In the genomic region with DNA sequence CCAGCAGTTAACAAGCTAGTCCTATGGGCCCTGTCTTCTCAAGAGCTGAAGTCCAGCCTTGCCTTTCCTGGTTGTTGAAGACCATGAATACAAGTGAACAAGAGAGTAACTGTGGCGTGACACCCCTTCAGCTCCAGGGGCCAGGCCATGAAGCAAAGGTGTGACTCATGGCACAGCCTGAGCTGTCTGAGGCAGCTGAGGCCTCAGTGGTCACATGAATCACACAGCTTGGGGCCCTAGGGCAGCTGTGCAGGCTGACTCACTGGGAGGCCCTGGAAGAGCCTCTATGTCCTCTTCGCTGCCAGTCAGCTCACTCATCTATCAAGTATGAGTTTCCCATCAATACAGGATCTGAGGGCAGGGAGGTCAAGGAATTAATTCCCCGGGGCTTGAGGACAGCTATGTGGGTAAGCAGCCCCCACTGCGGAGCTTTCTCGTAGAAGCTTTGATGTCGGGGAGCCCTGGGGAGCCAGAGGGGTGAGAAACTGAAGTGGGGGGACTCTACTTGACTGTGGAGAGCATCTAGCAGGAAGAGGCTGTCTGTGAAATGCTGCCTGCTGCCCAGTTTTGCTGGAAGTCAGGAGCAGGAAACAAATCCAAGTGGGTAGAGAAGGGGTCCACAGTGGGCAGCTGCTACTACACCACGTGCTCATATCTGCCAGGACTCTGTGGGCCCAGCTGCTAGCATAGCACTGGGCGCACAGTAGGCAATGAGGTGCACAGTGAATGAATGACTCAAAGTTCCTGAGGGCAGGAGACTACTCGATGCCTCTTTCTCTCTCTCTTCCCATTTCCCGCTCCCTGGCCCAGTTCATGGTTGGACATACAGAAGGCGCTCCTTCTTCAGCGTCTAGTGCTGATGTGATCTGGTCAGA, we compare ENCODE assay signal across 8 cellular contexts. TPM values are rescaled to one million over a fixed set of nuclear protein-coding genes. Genes with fewer than 3 reads are reported as not detected.
DNase-seq lines count a peak whose midpoint lies in the region; ATAC-seq and TF ChIP-seq lines count a peak whose summit lies in the region.

No MANE protein-coding gene starts in this region.

- H3K36me3 Mint-ChIP-seq in activated naive CD8-positive, alpha-beta T cell, result peaks cover 2% of the 10 kb centered on the region

- peak overlapping the region; percentile 97 for H3K27ac Mint-ChIP-seq in activated naive CD8-positive, alpha-beta T cell

- DNase-seq in Daoy (ENCODE audit: low read depth) (peak; percentile 100), left colon (peak in 1 of 2 donors; percentile 57), DMS114 treated with DMSO at 0.1 percent for 48 hours (lab: John Stamatoyannopoulos, UW; ENCODE audit: unreplicated experiment) (no peak), NCI-H2029 (lab: John Stamatoyannopoulos, UW) (no peak)
- DNase-seq in stimulated activated CD8-positive, alpha-beta memory T cell treated with anti-CD3 and anti-CD28 coated beads, Interleukin-4, amount 100 ng/mL, for 24 hours (ENCODE audit: low read depth), result peak; percentile 70

- no peaks in the 10 kb centered on the region for H3K27me3 Mint-ChIP-seq in activated naive CD8-positive, alpha-beta T cell

- intact Hi-C loops in left colon (cut with DNase I, micrococcal nuclease), result loop anchor here in 1 of 2 donors (10.0 kb wide), 1 partner anchor 129 kb away; a partner anchor contains a TSS

- peaks cover 31% of the 10 kb centered on the region for H3K4me1 Mint-ChIP-seq in activated naive CD8-positive, alpha-beta T cell (ENCODE audit: low read depth)

- H3K4me3 Mint-ChIP-seq in activated naive CD8-positive, alpha-beta T cell, result peak overlapping the region; percentile 74

- no peaks in the 10 kb centered on the region for H3K9me3 Mint-ChIP-seq in activated naive CD8-positive, alpha-beta T cell (ENCODE audit: low read depth)

- ATAC-seq in left colon, result peak; percentile 41
- no peak for ATAC-seq in HG03095 (IDR thresholded peaks at IDR 0.05; ENCODE audit: unreplicated experiment)

TF ChIP-seq in PFSK-1, 5 proteins besides CTCF, POLR2A, EP300 and RAD21:
- TF ChIP-seq FOXP2 (optimal IDR thresholded peaks at IDR 0.05; ENCODE audit: borderline replicate concordance, extremely low read depth, extremely low read length, insufficient read depth) (peak; percentile 72), SIN3A (IDR thresholded peaks at IDR 0.05; ENCODE audit: borderline replicate concordance, insufficient read depth, low read length) (no peak), TAF1 (IDR thresholded peaks at IDR 0.05; ENCODE audit: borderline replicate concordance, insufficient read depth, low read length) (no peak), POLR2AphosphoS5 (IDR thresholded peaks at IDR 0.05; ENCODE audit: low read depth, low read length) (no peak)
- TF ChIP-seq, protein P1, sequence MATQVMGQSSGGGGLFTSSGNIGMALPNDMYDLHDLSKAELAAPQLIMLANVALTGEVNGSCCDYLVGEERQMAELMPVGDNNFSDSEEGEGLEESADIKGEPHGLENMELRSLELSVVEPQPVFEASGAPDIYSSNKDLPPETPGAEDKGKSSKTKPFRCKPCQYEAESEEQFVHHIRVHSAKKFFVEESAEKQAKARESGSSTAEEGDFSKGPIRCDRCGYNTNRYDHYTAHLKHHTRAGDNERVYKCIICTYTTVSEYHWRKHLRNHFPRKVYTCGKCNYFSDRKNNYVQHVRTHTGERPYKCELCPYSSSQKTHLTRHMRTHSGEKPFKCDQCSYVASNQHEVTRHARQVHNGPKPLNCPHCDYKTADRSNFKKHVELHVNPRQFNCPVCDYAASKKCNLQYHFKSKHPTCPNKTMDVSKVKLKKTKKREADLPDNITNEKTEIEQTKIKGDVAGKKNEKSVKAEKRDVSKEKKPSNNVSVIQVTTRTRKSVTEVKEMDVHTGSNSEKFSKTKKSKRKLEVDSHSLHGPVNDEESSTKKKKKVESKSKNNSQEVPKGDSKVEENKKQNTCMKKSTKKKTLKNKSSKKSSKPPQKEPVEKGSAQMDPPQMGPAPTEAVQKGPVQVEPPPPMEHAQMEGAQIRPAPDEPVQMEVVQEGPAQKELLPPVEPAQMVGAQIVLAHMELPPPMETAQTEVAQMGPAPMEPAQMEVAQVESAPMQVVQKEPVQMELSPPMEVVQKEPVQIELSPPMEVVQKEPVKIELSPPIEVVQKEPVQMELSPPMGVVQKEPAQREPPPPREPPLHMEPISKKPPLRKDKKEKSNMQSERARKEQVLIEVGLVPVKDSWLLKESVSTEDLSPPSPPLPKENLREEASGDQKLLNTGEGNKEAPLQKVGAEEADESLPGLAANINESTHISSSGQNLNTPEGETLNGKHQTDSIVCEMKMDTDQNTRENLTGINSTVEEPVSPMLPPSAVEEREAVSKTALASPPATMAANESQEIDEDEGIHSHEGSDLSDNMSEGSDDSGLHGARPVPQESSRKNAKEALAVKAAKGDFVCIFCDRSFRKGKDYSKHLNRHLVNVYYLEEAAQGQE (IDR thresholded peaks at IDR 0.05; ENCODE audit: insufficient read depth in 1 of 2, low read depth in 2 of 2, low read length in 2 of 2), result no peak
TF ChIP-seq in PFSK-1: peak in this region for 1.

RNA-seq across cellular contexts. Expression of a gene that starts 13.7 kb away (rescaled TPM):
- not detected in 2 replicates for total RNA-seq in Daoy (2014; rRNA removed; shearing (Covaris generic))
- not detected for polyA plus RNA-seq in PFSK-1 (2012; ENCODE audit: insufficient read length, low read depth)
- total RNA-seq in left colon, result under 1 TPM in 1 of 2 donors, not detected in 1; 0.20 TPM

RNA-seq across cellular contexts. Expression of a gene that starts 21.3 kb away (rescaled TPM):
- total RNA-seq in Daoy (2014; rRNA removed; shearing (Covaris generic)), result 316 and 384 TPM in 2 replicates
- polyA plus RNA-seq in PFSK-1 (2012; ENCODE audit: insufficient read length, low read depth), result 497 TPM
- total RNA-seq in left colon, result 100 to 1,000 TPM; 199 to 225 TPM

RNA-seq across cellular contexts. Expression of a gene that starts 28.0 kb away (rescaled TPM):
- 1.1 and 2.2 TPM in 2 replicates for total RNA-seq in Daoy (2014; rRNA removed; shearing (Covaris generic))
- polyA plus RNA-seq in PFSK-1 (2012; ENCODE audit: insufficient read length, low read depth), result 90.3 TPM
- total RNA-seq in left colon, result 100 to 1,000 TPM; 109 to 140 TPM

Comparison
In these comparisons a context has a peak if more than half of its experiments do, and no peak if none do; other contexts are left out.
1. DNase-seq: peak in Daoy (single experiment) and stimulated activated CD8-positive, alpha-beta memory T cell treated with anti-CD3 and anti-CD28 coated beads, Interleukin-4, amount 100 ng/mL, for 24 hours (single experiment); none in DMS114 treated with DMSO at 0.1 percent for 48 hours (single experiment) and NCI-H2029 (single experiment).
2. RNA of a gene that starts 28.0 kb away (total RNA-seq): 109 to 140 TPM in left colon; 1.1 to 2.2 TPM in Daoy; every median in the first group is over 10 times any median in the second.